Comparison of ENCODE assay signal across 2 cellular contexts in the genomic region with DNA sequence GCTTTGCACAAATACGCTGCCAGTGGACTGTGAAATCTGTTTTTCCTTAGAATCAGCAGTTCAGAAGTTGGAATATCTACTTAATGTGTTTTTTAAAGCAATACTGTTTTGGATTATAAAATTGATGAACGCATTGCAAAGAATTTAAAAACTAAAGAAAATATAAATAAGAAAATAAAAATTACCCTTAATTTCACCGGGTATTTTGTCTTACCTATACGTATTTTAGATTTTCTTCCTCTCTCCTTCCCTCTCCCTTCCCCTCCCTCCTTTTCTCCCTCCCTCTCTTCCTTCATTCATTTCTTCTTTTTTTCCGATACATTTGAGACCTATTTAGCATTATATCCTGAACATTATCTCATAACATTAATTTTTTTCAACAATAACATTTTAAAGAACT.
TF ChIP-seq lines count a peak whose summit lies in the region.

No MANE protein-coding gene starts in this region.

TF ChIP-seq in HepG2, 621 proteins besides CTCF, POLR2A, EP300 and RAD21:
- no peak for TF ChIP-seq FOXJ3 (CRISPR knock-in tag; IDR thresholded peaks at IDR 0.05; ENCODE audit: borderline replicate concordance)
- TF ChIP-seq PCBP2 (optimal IDR thresholded peaks at IDR 0.05; ENCODE audit: low read depth, low read length, poor library complexity, severe bottlenecking) = no peak
- no peak for TF ChIP-seq POLR2AphosphoS2 (IDR thresholded peaks at IDR 0.05; ENCODE audit: low read depth, low read length)
- TF ChIP-seq HNRNPK (IDR thresholded peaks at IDR 0.05; ENCODE audit: low read depth, low read length, poor library complexity, severe bottlenecking) = peak; percentile 93
- TF ChIP-seq PCBP1 (IDR thresholded peaks at IDR 0.05; ENCODE audit: borderline replicate concordance, low read depth, low read length) = 0 out of 2 replicates have a peak, but pooled peaks have one; percentile 43
- TF ChIP-seq, protein P1, sequence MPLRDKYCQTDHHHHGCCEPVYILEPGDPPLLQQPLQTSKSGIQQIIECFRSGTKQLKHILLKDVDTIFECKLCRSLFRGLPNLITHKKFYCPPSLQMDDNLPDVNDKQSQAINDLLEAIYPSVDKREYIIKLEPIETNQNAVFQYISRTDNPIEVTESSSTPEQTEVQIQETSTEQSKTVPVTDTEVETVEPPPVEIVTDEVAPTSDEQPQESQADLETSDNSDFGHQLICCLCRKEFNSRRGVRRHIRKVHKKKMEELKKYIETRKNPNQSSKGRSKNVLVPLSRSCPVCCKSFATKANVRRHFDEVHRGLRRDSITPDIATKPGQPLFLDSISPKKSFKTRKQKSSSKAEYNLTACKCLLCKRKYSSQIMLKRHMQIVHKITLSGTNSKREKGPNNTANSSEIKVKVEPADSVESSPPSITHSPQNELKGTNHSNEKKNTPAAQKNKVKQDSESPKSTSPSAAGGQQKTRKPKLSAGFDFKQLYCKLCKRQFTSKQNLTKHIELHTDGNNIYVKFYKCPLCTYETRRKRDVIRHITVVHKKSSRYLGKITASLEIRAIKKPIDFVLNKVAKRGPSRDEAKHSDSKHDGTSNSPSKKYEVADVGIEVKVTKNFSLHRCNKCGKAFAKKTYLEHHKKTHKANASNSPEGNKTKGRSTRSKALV (CRISPR knock-in tag; IDR thresholded peaks at IDR 0.05) = no peak
- no peak for TF ChIP-seq KLF15 (CRISPR knock-in tag; IDR thresholded peaks at IDR 0.05; ENCODE audit: borderline replicate concordance)
- TF ChIP-seq SIX4 (CRISPR knock-in tag; IDR thresholded peaks at IDR 0.05) = no peak
- no peak for TF ChIP-seq ZBTB20 (CRISPR knock-in tag; IDR thresholded peaks at IDR 0.05; ENCODE audit: borderline replicate concordance, low read depth)
- TF ChIP-seq MXD4 (CRISPR knock-in tag; IDR thresholded peaks at IDR 0.05) = no peak
- TF ChIP-seq ZNF343 (CRISPR knock-in tag; IDR thresholded peaks at IDR 0.05) = no peak
- TF ChIP-seq TEAD2 (CRISPR knock-in tag; IDR thresholded peaks at IDR 0.05) = no peak
- no peak for TF ChIP-seq RXRB (CRISPR knock-in tag; IDR thresholded peaks at IDR 0.05; ENCODE audit: borderline replicate concordance)

TF ChIP-seq in H1, 55 proteins besides CTCF, POLR2A, EP300 and RAD21:
- TF ChIP-seq, protein P2, sequence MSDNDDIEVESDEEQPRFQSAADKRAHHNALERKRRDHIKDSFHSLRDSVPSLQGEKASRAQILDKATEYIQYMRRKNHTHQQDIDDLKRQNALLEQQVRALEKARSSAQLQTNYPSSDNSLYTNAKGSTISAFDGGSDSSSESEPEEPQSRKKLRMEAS (IDR thresholded peaks at IDR 0.05) = no peak
- no peak for TF ChIP-seq NANOG (IDR thresholded peaks at IDR 0.05; ENCODE audit: insufficient read depth, low read depth, low read length, poor library complexity, severe bottlenecking)
- no peak for TF ChIP-seq BACH1 (IDR thresholded peaks at IDR 0.05; ENCODE audit: low read length)
- TF ChIP-seq GTF2F1 (IDR thresholded peaks at IDR 0.05; ENCODE audit: borderline replicate concordance, low read depth, low read length) = no peak
- no peak for TF ChIP-seq RFX5 (IDR thresholded peaks at IDR 0.05; ENCODE audit: borderline replicate concordance, low read depth, low read length)
- TF ChIP-seq NRF1 (IDR thresholded peaks at IDR 0.05; ENCODE audit: low read depth, low read length) = no peak
- no peak for TF ChIP-seq EZH2 (IDR thresholded peaks at IDR 0.05; ENCODE audit: low read depth, low read length, severe bottlenecking)
- no peak for TF ChIP-seq MAFK (IDR thresholded peaks at IDR 0.05; ENCODE audit: low read depth, low read length)
- TF ChIP-seq JUN (IDR thresholded peaks at IDR 0.05; ENCODE audit: low read depth, low read length) = no peak
- TF ChIP-seq ASH2L (IDR thresholded peaks at IDR 0.05; ENCODE audit: low read length) = no peak
- no peak for TF ChIP-seq SUZ12 (IDR thresholded peaks at IDR 0.05; ENCODE audit: low read length)
- TF ChIP-seq, protein P3, sequence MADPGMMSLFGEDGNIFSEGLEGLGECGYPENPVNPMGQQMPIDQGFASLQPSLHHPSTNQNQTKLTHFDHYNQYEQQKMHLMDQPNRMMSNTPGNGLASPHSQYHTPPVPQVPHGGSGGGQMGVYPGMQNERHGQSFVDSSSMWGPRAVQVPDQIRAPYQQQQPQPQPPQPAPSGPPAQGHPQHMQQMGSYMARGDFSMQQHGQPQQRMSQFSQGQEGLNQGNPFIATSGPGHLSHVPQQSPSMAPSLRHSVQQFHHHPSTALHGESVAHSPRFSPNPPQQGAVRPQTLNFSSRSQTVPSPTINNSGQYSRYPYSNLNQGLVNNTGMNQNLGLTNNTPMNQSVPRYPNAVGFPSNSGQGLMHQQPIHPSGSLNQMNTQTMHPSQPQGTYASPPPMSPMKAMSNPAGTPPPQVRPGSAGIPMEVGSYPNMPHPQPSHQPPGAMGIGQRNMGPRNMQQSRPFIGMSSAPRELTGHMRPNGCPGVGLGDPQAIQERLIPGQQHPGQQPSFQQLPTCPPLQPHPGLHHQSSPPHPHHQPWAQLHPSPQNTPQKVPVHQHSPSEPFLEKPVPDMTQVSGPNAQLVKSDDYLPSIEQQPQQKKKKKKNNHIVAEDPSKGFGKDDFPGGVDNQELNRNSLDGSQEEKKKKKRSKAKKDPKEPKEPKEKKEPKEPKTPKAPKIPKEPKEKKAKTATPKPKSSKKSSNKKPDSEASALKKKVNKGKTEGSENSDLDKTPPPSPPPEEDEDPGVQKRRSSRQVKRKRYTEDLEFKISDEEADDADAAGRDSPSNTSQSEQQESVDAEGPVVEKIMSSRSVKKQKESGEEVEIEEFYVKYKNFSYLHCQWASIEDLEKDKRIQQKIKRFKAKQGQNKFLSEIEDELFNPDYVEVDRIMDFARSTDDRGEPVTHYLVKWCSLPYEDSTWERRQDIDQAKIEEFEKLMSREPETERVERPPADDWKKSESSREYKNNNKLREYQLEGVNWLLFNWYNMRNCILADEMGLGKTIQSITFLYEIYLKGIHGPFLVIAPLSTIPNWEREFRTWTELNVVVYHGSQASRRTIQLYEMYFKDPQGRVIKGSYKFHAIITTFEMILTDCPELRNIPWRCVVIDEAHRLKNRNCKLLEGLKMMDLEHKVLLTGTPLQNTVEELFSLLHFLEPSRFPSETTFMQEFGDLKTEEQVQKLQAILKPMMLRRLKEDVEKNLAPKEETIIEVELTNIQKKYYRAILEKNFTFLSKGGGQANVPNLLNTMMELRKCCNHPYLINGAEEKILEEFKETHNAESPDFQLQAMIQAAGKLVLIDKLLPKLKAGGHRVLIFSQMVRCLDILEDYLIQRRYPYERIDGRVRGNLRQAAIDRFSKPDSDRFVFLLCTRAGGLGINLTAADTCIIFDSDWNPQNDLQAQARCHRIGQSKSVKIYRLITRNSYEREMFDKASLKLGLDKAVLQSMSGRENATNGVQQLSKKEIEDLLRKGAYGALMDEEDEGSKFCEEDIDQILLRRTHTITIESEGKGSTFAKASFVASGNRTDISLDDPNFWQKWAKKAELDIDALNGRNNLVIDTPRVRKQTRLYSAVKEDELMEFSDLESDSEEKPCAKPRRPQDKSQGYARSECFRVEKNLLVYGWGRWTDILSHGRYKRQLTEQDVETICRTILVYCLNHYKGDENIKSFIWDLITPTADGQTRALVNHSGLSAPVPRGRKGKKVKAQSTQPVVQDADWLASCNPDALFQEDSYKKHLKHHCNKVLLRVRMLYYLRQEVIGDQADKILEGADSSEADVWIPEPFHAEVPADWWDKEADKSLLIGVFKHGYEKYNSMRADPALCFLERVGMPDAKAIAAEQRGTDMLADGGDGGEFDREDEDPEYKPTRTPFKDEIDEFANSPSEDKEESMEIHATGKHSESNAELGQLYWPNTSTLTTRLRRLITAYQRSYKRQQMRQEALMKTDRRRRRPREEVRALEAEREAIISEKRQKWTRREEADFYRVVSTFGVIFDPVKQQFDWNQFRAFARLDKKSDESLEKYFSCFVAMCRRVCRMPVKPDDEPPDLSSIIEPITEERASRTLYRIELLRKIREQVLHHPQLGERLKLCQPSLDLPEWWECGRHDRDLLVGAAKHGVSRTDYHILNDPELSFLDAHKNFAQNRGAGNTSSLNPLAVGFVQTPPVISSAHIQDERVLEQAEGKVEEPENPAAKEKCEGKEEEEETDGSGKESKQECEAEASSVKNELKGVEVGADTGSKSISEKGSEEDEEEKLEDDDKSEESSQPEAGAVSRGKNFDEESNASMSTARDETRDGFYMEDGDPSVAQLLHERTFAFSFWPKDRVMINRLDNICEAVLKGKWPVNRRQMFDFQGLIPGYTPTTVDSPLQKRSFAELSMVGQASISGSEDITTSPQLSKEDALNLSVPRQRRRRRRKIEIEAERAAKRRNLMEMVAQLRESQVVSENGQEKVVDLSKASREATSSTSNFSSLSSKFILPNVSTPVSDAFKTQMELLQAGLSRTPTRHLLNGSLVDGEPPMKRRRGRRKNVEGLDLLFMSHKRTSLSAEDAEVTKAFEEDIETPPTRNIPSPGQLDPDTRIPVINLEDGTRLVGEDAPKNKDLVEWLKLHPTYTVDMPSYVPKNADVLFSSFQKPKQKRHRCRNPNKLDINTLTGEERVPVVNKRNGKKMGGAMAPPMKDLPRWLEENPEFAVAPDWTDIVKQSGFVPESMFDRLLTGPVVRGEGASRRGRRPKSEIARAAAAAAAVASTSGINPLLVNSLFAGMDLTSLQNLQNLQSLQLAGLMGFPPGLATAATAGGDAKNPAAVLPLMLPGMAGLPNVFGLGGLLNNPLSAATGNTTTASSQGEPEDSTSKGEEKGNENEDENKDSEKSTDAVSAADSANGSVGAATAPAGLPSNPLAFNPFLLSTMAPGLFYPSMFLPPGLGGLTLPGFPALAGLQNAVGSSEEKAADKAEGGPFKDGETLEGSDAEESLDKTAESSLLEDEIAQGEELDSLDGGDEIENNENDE (IDR thresholded peaks at IDR 0.05; ENCODE audit: insufficient replicate concordance, low read length) = no peak
- TF ChIP-seq SIX5 (IDR thresholded peaks at IDR 0.05; ENCODE audit: low read depth, low read length) = no peak
- no peak for TF ChIP-seq KDM4A (IDR thresholded peaks at IDR 0.05; ENCODE audit: low read depth, low read length, severe bottlenecking)
- TF ChIP-seq, protein P4, sequence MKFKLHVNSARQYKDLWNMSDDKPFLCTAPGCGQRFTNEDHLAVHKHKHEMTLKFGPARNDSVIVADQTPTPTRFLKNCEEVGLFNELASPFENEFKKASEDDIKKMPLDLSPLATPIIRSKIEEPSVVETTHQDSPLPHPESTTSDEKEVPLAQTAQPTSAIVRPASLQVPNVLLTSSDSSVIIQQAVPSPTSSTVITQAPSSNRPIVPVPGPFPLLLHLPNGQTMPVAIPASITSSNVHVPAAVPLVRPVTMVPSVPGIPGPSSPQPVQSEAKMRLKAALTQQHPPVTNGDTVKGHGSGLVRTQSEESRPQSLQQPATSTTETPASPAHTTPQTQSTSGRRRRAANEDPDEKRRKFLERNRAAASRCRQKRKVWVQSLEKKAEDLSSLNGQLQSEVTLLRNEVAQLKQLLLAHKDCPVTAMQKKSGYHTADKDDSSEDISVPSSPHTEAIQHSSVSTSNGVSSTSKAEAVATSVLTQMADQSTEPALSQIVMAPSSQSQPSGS (IDR thresholded peaks at IDR 0.05; ENCODE audit: low read length) = no peak
- TF ChIP-seq SP4 (IDR thresholded peaks at IDR 0.05; ENCODE audit: low read length) = no peak
- TF ChIP-seq ZNF274 (IDR thresholded peaks at IDR 0.05; ENCODE audit: borderline replicate concordance, extremely low read depth, low read length) = no peak
- TF ChIP-seq, protein P5, sequence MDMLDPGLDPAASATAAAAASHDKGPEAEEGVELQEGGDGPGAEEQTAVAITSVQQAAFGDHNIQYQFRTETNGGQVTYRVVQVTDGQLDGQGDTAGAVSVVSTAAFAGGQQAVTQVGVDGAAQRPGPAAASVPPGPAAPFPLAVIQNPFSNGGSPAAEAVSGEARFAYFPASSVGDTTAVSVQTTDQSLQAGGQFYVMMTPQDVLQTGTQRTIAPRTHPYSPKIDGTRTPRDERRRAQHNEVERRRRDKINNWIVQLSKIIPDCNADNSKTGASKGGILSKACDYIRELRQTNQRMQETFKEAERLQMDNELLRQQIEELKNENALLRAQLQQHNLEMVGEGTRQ (IDR thresholded peaks at IDR 0.05; ENCODE audit: low read length) = no peak
